ENCODE assay signal across 8 cellular contexts in the genomic region with DNA sequence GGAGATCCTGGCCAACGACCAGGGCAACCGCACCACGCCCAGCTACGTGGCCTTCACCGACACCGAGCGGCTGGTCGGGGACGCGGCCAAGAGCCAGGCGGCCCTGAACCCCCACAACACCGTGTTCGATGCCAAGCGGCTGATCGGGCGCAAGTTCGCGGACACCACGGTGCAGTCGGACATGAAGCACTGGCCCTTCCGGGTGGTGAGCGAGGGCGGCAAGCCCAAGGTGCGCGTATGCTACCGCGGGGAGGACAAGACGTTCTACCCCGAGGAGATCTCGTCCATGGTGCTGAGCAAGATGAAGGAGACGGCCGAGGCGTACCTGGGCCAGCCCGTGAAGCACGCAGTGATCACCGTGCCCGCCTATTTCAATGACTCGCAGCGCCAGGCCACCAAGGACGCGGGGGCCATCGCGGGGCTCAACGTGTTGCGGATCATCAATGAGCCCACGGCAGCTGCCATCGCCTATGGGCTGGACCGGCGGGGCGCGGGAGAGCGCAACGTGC. TPM values are rescaled to one million over a fixed set of nuclear protein-coding genes. Genes with fewer than 3 reads are reported as not detected.
DNase-seq lines count a peak whose midpoint lies in the region; ATAC-seq and TF ChIP-seq lines count a peak whose summit lies in the region.
"Not testable (repeated sequence)": the region's sequence is repeated elsewhere in the genome, so short reads cannot be mapped to it uniquely, and the experiment has no call there.

No MANE protein-coding gene starts in this region.

- H3K36me3 ChIP-seq in DOHH2 (ENCODE audit: control insufficient read depth, low read length); right atrium auricular region; neural progenitor cell: not testable (repeated sequence)

- peak overlapping the region; percentile 71; the same call in 1 of the 2 replicates for H3K4me2 ChIP-seq in DOHH2 (ENCODE audit: low read length)
- peak overlapping the region; percentile 68 for H3K4me2 ChIP-seq in neural progenitor cell

- H2AFZ ChIP-seq in neural progenitor cell (replicated peaks) = not testable (repeated sequence)

- intact Hi-C loops in activated CD4-positive, alpha-beta T cell treated with anti-CD3 and anti-CD28 coated beads, Interleukin-2, amount 10 ng/mL, durations not matched to agents 24 days and 14 days (cut with micrococcal nuclease) = not testable (repeated sequence)

- H3K27me3 ChIP-seq in DOHH2 (ENCODE audit: control insufficient read depth, low read length); right atrium auricular region: not testable (repeated sequence)
- H3K27me3 ChIP-seq in neural progenitor cell = peaks cover 65% of the 10 kb centered on the region

- TF ChIP-seq CTCF in DOHH2 (IDR thresholded peaks at IDR 0.05; ENCODE audit: low read depth, low read length, poor library complexity, severe bottlenecking); cardiac fibroblast (IDR thresholded peaks at IDR 0.05; ENCODE audit: low read depth, low read length); right atrium auricular region (IDR thresholded peaks at IDR 0.05); neural progenitor cell (IDR thresholded peaks at IDR 0.05): not testable (repeated sequence)

- peak; percentile 69 for DNase-seq in activated CD4-positive, alpha-beta T cell treated with anti-CD3 and anti-CD28 coated beads, Interleukin-2, amount 10 ng/mL, durations not matched to agents 24 days and 14 days
- not testable (repeated sequence) for DNase-seq in cardiac fibroblast (ENCODE audit: low read depth in 2 of 2); right atrium auricular region (ENCODE audit: low spot score); neural progenitor cell (ENCODE audit: low spot score)

- H3K4me1 Mint-ChIP-seq in activated CD4-positive, alpha-beta T cell treated with anti-CD3 and anti-CD28 coated beads, Interleukin-2, amount 10 ng/mL, durations not matched to agents 24 days and 14 days = peaks cover 14% of the 10 kb centered on the region
- not testable (repeated sequence) for H3K4me1 Mint-ChIP-seq in neural progenitor cell

- H3K4me3 Mint-ChIP-seq in activated CD4-positive, alpha-beta T cell treated with anti-CD3 and anti-CD28 coated beads, Interleukin-2, amount 10 ng/mL, durations not matched to agents 24 days and 14 days = peak overlapping the region; percentile 81
- peak overlapping the region; percentile 92 for H3K4me3 Mint-ChIP-seq in neural progenitor cell

- H3F3A ChIP-seq in DOHH2 (ENCODE audit: control insufficient read depth, insufficient read depth); neural progenitor cell (ENCODE audit: low read depth): not testable (repeated sequence)

- not testable (repeated sequence) for H3K27ac ChIP-seq in DOHH2 (ENCODE audit: low read depth, low read length); right atrium auricular region; neural progenitor cell
- H3K27ac ChIP-seq in temporal lobe (ENCODE audit: low read depth, low read length) = peak overlapping the region; percentile 82

- H3K9me3 Mint-ChIP-seq in activated CD4-positive, alpha-beta T cell treated with anti-CD3 and anti-CD28 coated beads, Interleukin-2, amount 10 ng/mL, durations not matched to agents 24 days and 14 days; neural progenitor cell: not testable (repeated sequence)

- ATAC-seq in GM21576 (IDR thresholded peaks at IDR 0.05; ENCODE audit: unreplicated experiment) (peak; percentile 23), HG03457 (IDR thresholded peaks at IDR 0.05; ENCODE audit: unreplicated experiment) (peak; percentile 5)

- H4K20me1 ChIP-seq in DOHH2 (ENCODE audit: control insufficient read depth, insufficient read depth, low read depth, low read length); neural progenitor cell (ENCODE audit: low read depth): not testable (repeated sequence)

- not testable (repeated sequence) for H3K36me3 Mint-ChIP-seq in activated CD4-positive, alpha-beta T cell treated with anti-CD3 and anti-CD28 coated beads, Interleukin-2, amount 10 ng/mL, durations not matched to agents 24 days and 14 days (ENCODE audit: low read depth); neural progenitor cell

- not testable (repeated sequence) for H3K27ac Mint-ChIP-seq in activated CD4-positive, alpha-beta T cell treated with anti-CD3 and anti-CD28 coated beads, Interleukin-2, amount 10 ng/mL, durations not matched to agents 24 days and 14 days; neural progenitor cell

- not testable (repeated sequence) for H3K4me1 ChIP-seq in DOHH2 (ENCODE audit: control insufficient read depth, low read length); right atrium auricular region; neural progenitor cell

- H3K27me3 Mint-ChIP-seq in activated CD4-positive, alpha-beta T cell treated with anti-CD3 and anti-CD28 coated beads, Interleukin-2, amount 10 ng/mL, durations not matched to agents 24 days and 14 days = peaks cover 46% of the 10 kb centered on the region
- peaks cover 28% of the 10 kb centered on the region for H3K27me3 Mint-ChIP-seq in neural progenitor cell (ENCODE audit: insufficient read depth, low read depth)

- not testable (repeated sequence) for H3K9me2 ChIP-seq in DOHH2 (replicated peaks; ENCODE audit: control insufficient read depth, low read length)

- not testable (repeated sequence) for H3K79me2 ChIP-seq in DOHH2 (ENCODE audit: control insufficient read depth, low read length); neural progenitor cell (ENCODE audit: low read depth)

- H3K9ac ChIP-seq in neural progenitor cell = not testable (repeated sequence)

- H3K9me3 ChIP-seq in DOHH2 (ENCODE audit: control insufficient read depth, insufficient read depth, low read length); right atrium auricular region; neural progenitor cell (ENCODE audit: low read depth): not testable (repeated sequence)

- peak overlapping the region; percentile 87 for H3K4me3 ChIP-seq in DOHH2 (ENCODE audit: low read length)
- H3K4me3 ChIP-seq in cardiac fibroblast (replicated peaks in 1 of 2; ENCODE audit: low read depth in 2 of 2, low read length in 2 of 2) = peak overlapping the region; percentile 33 to 34
- peak overlapping the region; percentile 34 to 72 for H3K4me3 ChIP-seq in right atrium auricular region
- peak overlapping the region; percentile 90 for H3K4me3 ChIP-seq in neural progenitor cell

RNA-seq across cellular contexts. Expression of a gene that starts 0.5 kb away (rescaled TPM):
- 0.91 and 1.2 TPM in 2 replicates for total RNA-seq in activated CD4-positive, alpha-beta T cell treated with anti-CD3 and anti-CD28 coated beads, Interleukin-2, amount 10 ng/mL, durations not matched to agents 24 days and 14 days
- total RNA-seq in right atrium auricular region = 1 to 10 TPM in 1 of 2 donors, under 1 TPM in 1; 0.48 to 1.3 TPM
- total RNA-seq in neural progenitor cell (ENCODE audit: low replicate concordance) = 0.09 TPM in 1 of 2 replicates, not detected in the other
- total RNA-seq in temporal lobe = 3.4 TPM

RNA-seq across cellular contexts. Expression of a gene that starts 19.5 kb away (rescaled TPM):
- total RNA-seq in activated CD4-positive, alpha-beta T cell treated with anti-CD3 and anti-CD28 coated beads, Interleukin-2, amount 10 ng/mL, durations not matched to agents 24 days and 14 days = not detected in 2 replicates
- total RNA-seq in right atrium auricular region (10 to 100 TPM in 1 of 2 donors, 1 to 10 TPM in 1; 9.5 to 45.7 TPM), neural progenitor cell (ENCODE audit: low replicate concordance) (0.53 TPM in 1 of 2 replicates, not detected in the other), temporal lobe (2.0 TPM)

RNA-seq across cellular contexts. Expression of a gene that starts 24.8 kb away (rescaled TPM):
- total RNA-seq in activated CD4-positive, alpha-beta T cell treated with anti-CD3 and anti-CD28 coated beads, Interleukin-2, amount 10 ng/mL, durations not matched to agents 24 days and 14 days = not detected in 2 replicates
- total RNA-seq in right atrium auricular region (10 to 100 TPM in 1 of 2 donors, 1 to 10 TPM in 1; 2.9 to 39.1 TPM), neural progenitor cell (ENCODE audit: low replicate concordance) (not detected in 2 replicates), temporal lobe (2.5 TPM)

Comparison
In these comparisons a context has a peak if more than half of its experiments do, and no peak if none do; other contexts are left out.
1. H3K4me3 ChIP-seq: peak in every context shown above with its lines; median percentile 90 in neural progenitor cell; 87 in DOHH2; 53 in right atrium auricular region; 34 in cardiac fibroblast.